Comparison of ENCODE assay signal across 25 cellular contexts in genomic region chr18:4200399-4200798, GRCh38.
DNase-seq lines count a peak whose midpoint lies in the region; ATAC-seq, FAIRE-seq and TF ChIP-seq lines count a peak whose summit lies in the region.
"Had no signal": no experiment of that assay in that cellular context is flagged by ENCODE, and none has a peak within 500 bp of the region (broad histone marks: within the 10 kb centered on the region; RNA-seq: fewer than 3 reads in every experiment).

No MANE protein-coding gene starts in this region.

- no peaks in the 10 kb centered on the region for H3K36me3 ChIP-seq in small intestine (ENCODE audit: control insufficient read depth in 2 of 2, insufficient read depth in 2 of 2, low read length in 2 of 2)
- H3K36me3 ChIP-seq: BE2C; BLaER1 treated with 17β-estradiol and CSF1 and Interleukin-3, amounts not matched to agents 10 nM and 100 nM had no signal

- no peaks in the 10 kb centered on the region for H3K9me3 ChIP-seq in small intestine (ENCODE audit: control insufficient read depth, low read depth)
- H3K9me3 ChIP-seq: A549; BE2C; BLaER1 treated with 17β-estradiol and CSF1 and Interleukin-3, amounts not matched to agents 10 nM and 100 nM had no signal

- no peak overlapping the region for H3K4me3 ChIP-seq in small intestine (ENCODE audit: low read depth in 1 of 2, low read length in 2 of 2)
- H3K4me3 ChIP-seq: A549; BLaER1 treated with 17β-estradiol and CSF1 and Interleukin-3, amounts not matched to agents 10 nM and 100 nM; GM23248 had no signal

- CTCF ChIA-PET in WTC11 (lab: Charles Lee) = no interaction called here

- H3K4me3 Mint-ChIP-seq in WTC11 = no peak overlapping the region
- H3K4me3 Mint-ChIP-seq: CD14-positive monocyte; CD4-positive, alpha-beta T cell; CD8-positive, alpha-beta memory T cell had no signal

- no peak for TF ChIP-seq CTCF in WTC11 (IDR thresholded peaks at IDR 0.05)

- H3K27ac ChIP-seq in small intestine (ENCODE audit: low read depth in 1 of 2, low read length in 1 of 2) = no peak overlapping the region
- H3K27ac ChIP-seq: 22Rv1; A549; BLaER1 treated with 17β-estradiol and CSF1 and Interleukin-3, amounts not matched to agents 10 nM and 100 nM; GM23248 had no signal

- no peak for ATAC-seq in WTC11
- ATAC-seq in GM21529 (IDR thresholded peaks at IDR 0.05; ENCODE audit: unreplicated experiment) = no peak
- ATAC-seq: A549 had no signal

- H3K4me1 Mint-ChIP-seq in WTC11 = peaks cover 26% of the 10 kb centered on the region
- H3K4me1 Mint-ChIP-seq: CD14-positive monocyte; CD8-positive, alpha-beta memory T cell had no signal

- H3K27ac Mint-ChIP-seq in WTC11 = no peak overlapping the region
- H3K27ac Mint-ChIP-seq: CD14-positive monocyte; CD4-positive, alpha-beta T cell; CD8-positive, alpha-beta memory T cell had no signal

- peak; percentile 93 for FAIRE-seq in A204.1 (lab: Jason Lieb, UNC)
- FAIRE-seq in frontal cortex (lab: Jason Lieb, UNC) = peak; percentile 94
- FAIRE-seq in small intestine (lab: Jason Lieb, UNC) = peak; percentile 44
- FAIRE-seq: A549, GM12892, H1 had no signal

- DNase-seq in WTC11 (ENCODE audit: low spot score) = no peak
- DNase-seq in frontal cortex (ENCODE audit: low spot score in 2 of 2) = no peak
- no peak for DNase-seq in small intestine
- DNase-seq in stimulated activated naive CD4-positive, alpha-beta T cell treated with Interleukin-2 at 50 U/mL for 16 hours (lab: John Stamatoyannopoulos, UW) = no peak
- DNase-seq in globus pallidus (ENCODE audit: low spot score) = no peak
- DNase-seq: ACHN; AML-193; BE2C; CD4-positive, alpha-beta T cell; CD8-positive, alpha-beta memory T cell; DMS 273 treated with DMSO at 0.1 percent for 48 hours; DMS79; EL; GF-D8; GM23248; H7; HCEC 1CT had no signal

- H3K36me3 Mint-ChIP-seq in WTC11 = no peaks in the 10 kb centered on the region
- H3K36me3 Mint-ChIP-seq: CD14-positive monocyte; CD8-positive, alpha-beta memory T cell had no signal

- POLR2A ChIA-PET in WTC11 (lab: Charles Lee) = no interaction called here

- H3K4me1 ChIP-seq in small intestine (ENCODE audit: control insufficient read depth in 2 of 2, insufficient read depth in 1 of 2, low read depth in 1 of 2, low read length in 1 of 2) = no peaks in the 10 kb centered on the region
- H3K4me1 ChIP-seq: A549, BE2C had no signal

- no peaks in the 10 kb centered on the region for H3K27me3 ChIP-seq in small intestine (ENCODE audit: control insufficient read depth in 2 of 2, insufficient read depth in 2 of 2, low read length in 2 of 2)
- H3K27me3 ChIP-seq: BE2C; BLaER1 treated with 17β-estradiol and CSF1 and Interleukin-3, amounts not matched to agents 10 nM and 100 nM had no signal

- no peaks in the 10 kb centered on the region for H3K9me3 Mint-ChIP-seq in WTC11
- H3K9me3 Mint-ChIP-seq: CD4-positive, alpha-beta T cell had no signal

- no peaks in the 10 kb centered on the region for H3K27me3 Mint-ChIP-seq in WTC11 (ENCODE audit: low read depth)
- H3K27me3 Mint-ChIP-seq: CD4-positive, alpha-beta T cell; CD8-positive, alpha-beta memory T cell had no signal

TF ChIP-seq in WTC11, 78 proteins besides CTCF, POLR2A, EP300 and RAD21:
- TF ChIP-seq HMGA2 (CRISPR knock-in tag; IDR thresholded peaks at IDR 0.05) (peak; percentile 93), NFYB (CRISPR knock-in tag; conservative IDR thresholded peaks at IDR 0.05; ENCODE audit: low read depth) (no peak)
